Comparison of ENCODE assay signal across 2 cellular contexts in the genomic region with DNA sequence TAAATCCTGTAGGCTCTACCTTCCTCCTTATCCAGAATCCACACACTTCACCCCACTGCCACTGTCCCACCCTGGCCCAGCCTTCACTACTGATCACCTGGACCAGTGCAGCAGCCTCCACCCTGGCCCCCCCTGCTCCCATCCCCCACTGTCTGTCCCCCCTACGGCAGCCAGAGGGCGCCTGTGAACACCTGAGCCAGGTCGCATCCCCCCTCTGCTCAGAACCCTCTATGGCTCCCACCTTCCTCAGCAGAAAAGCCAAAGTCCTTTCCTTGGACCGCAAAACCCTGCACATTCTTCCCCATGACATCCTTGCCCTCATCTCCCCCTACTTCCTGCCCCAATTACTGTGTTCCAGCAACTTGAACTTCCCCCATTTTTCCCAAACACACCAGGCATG.
TF ChIP-seq lines count a peak whose summit lies in the region.

No MANE protein-coding gene starts in this region.

TF ChIP-seq in HCT116, 20 proteins besides CTCF, POLR2A, EP300 and RAD21:
- TF ChIP-seq JUND (IDR thresholded peaks at IDR 0.05) (no peak), TCF7L2 (IDR thresholded peaks at IDR 0.05; ENCODE audit: borderline replicate concordance, extremely low read depth, insufficient read depth, insufficient read length) (no peak), EZH2 (IDR thresholded peaks at IDR 0.05) (no peak), SIN3A (IDR thresholded peaks at IDR 0.05; ENCODE audit: low read depth) (no peak), CBX3 (IDR thresholded peaks at IDR 0.05; ENCODE audit: low read depth) (no peak; the same call in 1 of the 2 replicates), EGR1 (IDR thresholded peaks at IDR 0.05; ENCODE audit: low read depth) (no peak), ZNF274 (IDR thresholded peaks at IDR 0.05; ENCODE audit: low read depth, low read length) (no peak), SP1 (IDR thresholded peaks at IDR 0.05; ENCODE audit: low read depth) (no peak), ELF1 (IDR thresholded peaks at IDR 0.05; ENCODE audit: borderline replicate concordance, low read depth) (no peak), ZFX (IDR thresholded peaks at IDR 0.05) (no peak), FOSL1 (IDR thresholded peaks at IDR 0.05; ENCODE audit: low read depth) (no peak)
- TF ChIP-seq, protein P1, sequence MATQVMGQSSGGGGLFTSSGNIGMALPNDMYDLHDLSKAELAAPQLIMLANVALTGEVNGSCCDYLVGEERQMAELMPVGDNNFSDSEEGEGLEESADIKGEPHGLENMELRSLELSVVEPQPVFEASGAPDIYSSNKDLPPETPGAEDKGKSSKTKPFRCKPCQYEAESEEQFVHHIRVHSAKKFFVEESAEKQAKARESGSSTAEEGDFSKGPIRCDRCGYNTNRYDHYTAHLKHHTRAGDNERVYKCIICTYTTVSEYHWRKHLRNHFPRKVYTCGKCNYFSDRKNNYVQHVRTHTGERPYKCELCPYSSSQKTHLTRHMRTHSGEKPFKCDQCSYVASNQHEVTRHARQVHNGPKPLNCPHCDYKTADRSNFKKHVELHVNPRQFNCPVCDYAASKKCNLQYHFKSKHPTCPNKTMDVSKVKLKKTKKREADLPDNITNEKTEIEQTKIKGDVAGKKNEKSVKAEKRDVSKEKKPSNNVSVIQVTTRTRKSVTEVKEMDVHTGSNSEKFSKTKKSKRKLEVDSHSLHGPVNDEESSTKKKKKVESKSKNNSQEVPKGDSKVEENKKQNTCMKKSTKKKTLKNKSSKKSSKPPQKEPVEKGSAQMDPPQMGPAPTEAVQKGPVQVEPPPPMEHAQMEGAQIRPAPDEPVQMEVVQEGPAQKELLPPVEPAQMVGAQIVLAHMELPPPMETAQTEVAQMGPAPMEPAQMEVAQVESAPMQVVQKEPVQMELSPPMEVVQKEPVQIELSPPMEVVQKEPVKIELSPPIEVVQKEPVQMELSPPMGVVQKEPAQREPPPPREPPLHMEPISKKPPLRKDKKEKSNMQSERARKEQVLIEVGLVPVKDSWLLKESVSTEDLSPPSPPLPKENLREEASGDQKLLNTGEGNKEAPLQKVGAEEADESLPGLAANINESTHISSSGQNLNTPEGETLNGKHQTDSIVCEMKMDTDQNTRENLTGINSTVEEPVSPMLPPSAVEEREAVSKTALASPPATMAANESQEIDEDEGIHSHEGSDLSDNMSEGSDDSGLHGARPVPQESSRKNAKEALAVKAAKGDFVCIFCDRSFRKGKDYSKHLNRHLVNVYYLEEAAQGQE (IDR thresholded peaks at IDR 0.05; ENCODE audit: low read depth), result no peak
- TF ChIP-seq, protein P2, sequence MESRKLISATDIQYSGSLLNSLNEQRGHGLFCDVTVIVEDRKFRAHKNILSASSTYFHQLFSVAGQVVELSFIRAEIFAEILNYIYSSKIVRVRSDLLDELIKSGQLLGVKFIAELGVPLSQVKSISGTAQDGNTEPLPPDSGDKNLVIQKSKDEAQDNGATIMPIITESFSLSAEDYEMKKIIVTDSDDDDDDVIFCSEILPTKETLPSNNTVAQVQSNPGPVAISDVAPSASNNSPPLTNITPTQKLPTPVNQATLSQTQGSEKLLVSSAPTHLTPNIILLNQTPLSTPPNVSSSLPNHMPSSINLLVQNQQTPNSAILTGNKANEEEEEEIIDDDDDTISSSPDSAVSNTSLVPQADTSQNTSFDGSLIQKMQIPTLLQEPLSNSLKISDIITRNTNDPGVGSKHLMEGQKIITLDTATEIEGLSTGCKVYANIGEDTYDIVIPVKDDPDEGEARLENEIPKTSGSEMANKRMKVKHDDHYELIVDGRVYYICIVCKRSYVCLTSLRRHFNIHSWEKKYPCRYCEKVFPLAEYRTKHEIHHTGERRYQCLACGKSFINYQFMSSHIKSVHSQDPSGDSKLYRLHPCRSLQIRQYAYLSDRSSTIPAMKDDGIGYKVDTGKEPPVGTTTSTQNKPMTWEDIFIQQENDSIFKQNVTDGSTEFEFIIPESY (IDR thresholded peaks at IDR 0.05; ENCODE audit: extremely low read depth, insufficient replicate concordance, low read length), result no peak
- TF ChIP-seq, protein P3, sequence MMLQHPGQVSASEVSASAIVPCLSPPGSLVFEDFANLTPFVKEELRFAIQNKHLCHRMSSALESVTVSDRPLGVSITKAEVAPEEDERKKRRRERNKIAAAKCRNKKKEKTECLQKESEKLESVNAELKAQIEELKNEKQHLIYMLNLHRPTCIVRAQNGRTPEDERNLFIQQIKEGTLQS (IDR thresholded peaks at IDR 0.05), result no peak
TF ChIP-seq in HCT116: peak in this region for 0.

TF ChIP-seq in GM12878, 131 proteins besides CTCF, POLR2A, EP300 and RAD21:
- TF ChIP-seq MTA3 (IDR thresholded peaks at IDR 0.05; ENCODE audit: borderline replicate concordance, low read length), result no peak
- TF ChIP-seq SMC3 (IDR thresholded peaks at IDR 0.05; ENCODE audit: borderline replicate concordance, low read length), result 0 out of 2 replicates have a peak, but pooled peaks have one; percentile 16
- TF ChIP-seq GABPA (IDR thresholded peaks at IDR 0.05; ENCODE audit: low read depth), result no peak
- TF ChIP-seq NFIC (IDR thresholded peaks at IDR 0.05; ENCODE audit: low read depth, low read length), result no peak
